Comparison of ENCODE assay signal across 8 cellular contexts in genomic region chr7:5528071-5528814, GRCh38. TPM values are rescaled to one million over a fixed set of nuclear protein-coding genes. Genes with fewer than 3 reads are reported as not detected.
DNase-seq lines count a peak whose midpoint lies in the region; ATAC-seq and TF ChIP-seq lines count a peak whose summit lies in the region.

No MANE protein-coding gene starts in this region.

- no peak for ATAC-seq in GM19463 (IDR thresholded peaks at IDR 0.05; ENCODE audit: unreplicated experiment)

- H3K27ac Mint-ChIP-seq in CD8-positive, alpha-beta memory T cell = peak overlapping the region; percentile 94 to 99 (median 98)

- peak overlapping the region; percentile 86 for H3K4me3 ChIP-seq in CD8-positive, alpha-beta memory T cell (ENCODE audit: low read length)
- H3K4me3 ChIP-seq in OCI-LY7 (ENCODE audit: low read depth, low read length, poor library complexity, severe bottlenecking) = peak overlapping the region; percentile 78
- peak overlapping the region; percentile 89 to 96 for H3K4me3 ChIP-seq in ascending aorta
- peak overlapping the region; percentile 67 for H3K4me3 ChIP-seq in iPS-15b (ENCODE audit: low read depth, low read length)

- peaks cover 0 to 14% (median 0%) of the 10 kb centered on the region in 5 donors for H3K9me3 Mint-ChIP-seq in CD8-positive, alpha-beta memory T cell

- BruUV-seq in OCI-LY7 (replicated peaks; lab: Mats Ljungman, UMichigan) = no TSS peak

- H3K4me1 Mint-ChIP-seq in CD8-positive, alpha-beta memory T cell = peaks cover 49 to 70% (median 52%) of the 10 kb centered on the region in 3 donors

- no peaks in the 10 kb centered on the region for H3K9me2 ChIP-seq in OCI-LY7 (ENCODE audit: insufficient read depth, low read length)

- TF ChIP-seq CTCF in OCI-LY7 (conservative IDR thresholded peaks at IDR 0.05; ENCODE audit: low read length) (no peak), ascending aorta (IDR thresholded peaks at IDR 0.05) (no peak)

- peak overlapping the region; percentile 87 for H3K4me2 ChIP-seq in OCI-LY7 (ENCODE audit: low read length)

- peaks cover 40% of the 10 kb centered on the region for H3K36me3 ChIP-seq in CD8-positive, alpha-beta memory T cell (ENCODE audit: insufficient read depth, low read length)
- H3K36me3 ChIP-seq in OCI-LY7 (ENCODE audit: insufficient read depth, low read length) = peaks cover 66% of the 10 kb centered on the region
- peaks cover 44 to 53% of the 10 kb centered on the region in 2 donors for H3K36me3 ChIP-seq in ascending aorta
- H3K36me3 ChIP-seq in iPS-15b (ENCODE audit: control insufficient read depth, insufficient read depth, low read length) = peaks cover 58% of the 10 kb centered on the region

- no peaks in the 10 kb centered on the region for H3K27me3 ChIP-seq in CD8-positive, alpha-beta memory T cell (ENCODE audit: insufficient read depth, low read length, poor library complexity, severe bottlenecking)
- H3K27me3 ChIP-seq in ascending aorta (no peaks in the 10 kb centered on the region), iPS-15b (ENCODE audit: control insufficient read depth, insufficient read depth, low read length) (no peaks in the 10 kb centered on the region)

- POLR2A ChIA-PET in CD8-positive, alpha-beta memory T cell (lab: Charles Lee) = interaction anchor here (0.6 kb wide), 2 partner anchors 214 to 293 kb away, joined by 4 to 10 read pairs; no protein-coding TSS in a partner anchor
- POLR2A ChIA-PET in OCI-LY7 (lab: Charles Lee) = interaction anchor here (0.5 to 1.2 kb wide), 3 partner anchors 10 to 32 kb away, joined by 3 to 5 read pairs (median 4); no protein-coding TSS in a partner anchor

- DNase-seq in CD8-positive, alpha-beta memory T cell = peak in 4 of 5 donors; percentile 35 to 74 (median 58)
- DNase-seq in OCI-LY7 (ENCODE audit: low spot score) (peak; percentile 13), ascending aorta (ENCODE audit: low spot score in 2 of 2) (no peak), AG20443 (ENCODE audit: low spot score) (no peak), MV-4-11 (lab: John Stamatoyannopoulos, UW) (no peak)
- peak; percentile 41 to 45 for DNase-seq in stimulated activated CD4-positive, alpha-beta T cell treated with anti-CD3 and anti-CD28 coated beads, Interleukin-2, amount 100 ng/mL, for 24 hours

- peak overlapping the region; percentile 82 for H3K27ac ChIP-seq in CD8-positive, alpha-beta memory T cell (ENCODE audit: low read depth, low read length)
- H3K27ac ChIP-seq in OCI-LY7 (ENCODE audit: low read depth, low read length, poor library complexity, severe bottlenecking) (peak overlapping the region; percentile 97), ascending aorta (peak overlapping the region; percentile 93 to 99)

- peaks cover 33% of the 10 kb centered on the region for H3K4me1 ChIP-seq in CD8-positive, alpha-beta memory T cell (ENCODE audit: insufficient read depth, low read length)
- H3K4me1 ChIP-seq in OCI-LY7 (ENCODE audit: insufficient read depth, low read length, poor library complexity, severe bottlenecking) (peaks cover 35% of the 10 kb centered on the region), ascending aorta (peaks cover 5 to 13% of the 10 kb centered on the region in 2 donors), iPS-15b (ENCODE audit: control insufficient read depth, insufficient read depth, low read length) (peaks cover 13% of the 10 kb centered on the region)

- peaks cover 0 to 27% of the 10 kb centered on the region in 2 donors for H3K27me3 Mint-ChIP-seq in CD8-positive, alpha-beta memory T cell

- no peaks in the 10 kb centered on the region for H3K9me3 ChIP-seq in CD8-positive, alpha-beta memory T cell (ENCODE audit: low read length)
- no peaks in the 10 kb centered on the region for H3K9me3 ChIP-seq in OCI-LY7 (ENCODE audit: low read length)
- no peaks in the 10 kb centered on the region for H3K9me3 ChIP-seq in ascending aorta
- H3K9me3 ChIP-seq in iPS-15b (ENCODE audit: control insufficient read depth, insufficient read depth, low read length) = no peaks in the 10 kb centered on the region

- no peak overlapping the region for H2AFZ ChIP-seq in OCI-LY7 (ENCODE audit: low read length)

- H4K20me1 ChIP-seq in OCI-LY7 (ENCODE audit: insufficient read depth, low read length) = peaks cover 26% of the 10 kb centered on the region

- H3K79me2 ChIP-seq in OCI-LY7 (ENCODE audit: insufficient read depth, low read depth, low read length) = peaks cover 42% of the 10 kb centered on the region

- H3K9ac ChIP-seq in iPS-15b (ENCODE audit: low read depth, low read length) = peak overlapping the region; percentile 97

- H3K4me3 Mint-ChIP-seq in CD8-positive, alpha-beta memory T cell = peak overlapping the region; percentile 97 to 100 (median 99)

- intact Hi-C loops in OCI-LY7 (cut with micrococcal nuclease; ENCODE audit: unreplicated experiment) (no loop called here), ascending aorta (cut with DNase I) (no loop called here)

- peaks cover 24 to 55% (median 26%) of the 10 kb centered on the region in 3 donors for H3K36me3 Mint-ChIP-seq in CD8-positive, alpha-beta memory T cell

- CTCF ChIA-PET in CD8-positive, alpha-beta memory T cell (lab: Charles Lee) = interaction anchor here (1.5 to 1.6 kb wide), 2 partner anchors 9 to 176 kb away, joined by 4 read pairs; no protein-coding TSS in a partner anchor
- CTCF ChIA-PET in OCI-LY7 (lab: Charles Lee; ENCODE audit: unreplicated experiment) = no interaction called here

RNA-seq across cellular contexts. Expression of gene ACTB, which starts 2.2 kb away (rescaled TPM):
- total RNA-seq in CD8-positive, alpha-beta memory T cell = 1,000 to 10,000 TPM; 7,281 to 7,320 TPM
- polyA plus RNA-seq in CD8-positive, alpha-beta memory T cell = 15,398 TPM
- 1,491 and 1,906 TPM in 2 replicates for total RNA-seq in OCI-LY7 (2014; rRNA removed; shearing (Covaris generic))
- total RNA-seq in OCI-LY7 (2022) = 3,189 and 3,571 TPM in 2 replicates
- total RNA-seq in ascending aorta = 9,307 TPM

RNA-seq across cellular contexts. Expression of gene FBXL18, which starts 14.6 kb away (rescaled TPM):
- 10 to 100 TPM; 16.3 to 16.9 TPM for total RNA-seq in CD8-positive, alpha-beta memory T cell
- 3.0 TPM for polyA plus RNA-seq in CD8-positive, alpha-beta memory T cell
- 8.0 and 9.4 TPM in 2 replicates for total RNA-seq in OCI-LY7 (2014; rRNA removed; shearing (Covaris generic))
- total RNA-seq in OCI-LY7 (2022) = 25.5 and 28.7 TPM in 2 replicates
- 31.7 TPM for total RNA-seq in ascending aorta

Comparison
In these comparisons a context has a peak if more than half of its experiments do, and no peak if none do; other contexts are left out.
1. DNase-seq: peak in CD8-positive, alpha-beta memory T cell (4 of 5), OCI-LY7 (single experiment) and stimulated activated CD4-positive, alpha-beta T cell treated with anti-CD3 and anti-CD28 coated beads, Interleukin-2, amount 100 ng/mL, for 24 hours (2 of 2); none in ascending aorta (0 of 2), AG20443 (single experiment) and MV-4-11 (single experiment).
2. Peak in every context shown above with its lines, with median percentiles within 50 percentile points of each other: H3K27ac ChIP-seq and H3K4me3 ChIP-seq.